In genomic region chr2:143801561-143801960, GRCh38 we compare ENCODE assay signal across 26 cellular contexts.
"Had no signal": no experiment of that assay in that cellular context is flagged by ENCODE, and none has a peak within 500 bp of the region (broad histone marks: within the 10 kb centered on the region; RNA-seq: fewer than 3 reads in every experiment).

No MANE protein-coding gene starts in this region.

- H3K4me1 ChIP-seq: body of pancreas, right lobe of liver, thyroid gland, upper lobe of left lung, vagina had no signal

- H3K79me2 ChIP-seq: hepatocyte had no signal

- H3K9me3 ChIP-seq: body of pancreas, gastroesophageal sphincter, right lobe of liver, thyroid gland, upper lobe of left lung, vagina had no signal

- H2AFZ ChIP-seq: hepatocyte had no signal

- ATAC-seq: activated CD4-positive, alpha-beta T cell treated with anti-CD3 and anti-CD28 coated beads for 36 hours; activated CD8-positive, alpha-beta T cell treated with anti-CD3 and anti-CD28 coated beads, Interleukin-2, amount 10 ng/mL, durations not matched to agents 7 days and 5 days; body of pancreas; gastroesophageal sphincter; naive thymus-derived CD4-positive, alpha-beta T cell; right lobe of liver; stimulated activated memory B cell treated with anti-CD40 and anti-IgM and Interleukin-4, amounts not matched to agents 10 μg/mL and 1 μg/mL and 100 μg/mL, for 72 hours; stimulated activated naive CD8-positive, alpha-beta T cell treated with anti-CD3 and anti-CD28 coated beads, Interleukin-15, amount 100 ng/mL, for 72 hours had no signal

- H3K36me3 ChIP-seq: gastroesophageal sphincter, left ventricle myocardium inferior, right lobe of liver, thyroid gland, upper lobe of left lung, vagina had no signal

- H3K4me3 Mint-ChIP-seq: activated CD4-positive, alpha-beta T cell treated with anti-CD3 and anti-CD28 coated beads for 36 hours; activated CD8-positive, alpha-beta memory T cell treated with anti-CD3 and anti-CD28 coated beads, Interleukin-2, amount 10 ng/mL, durations not matched to agents 7 days and 5 days; activated CD8-positive, alpha-beta T cell treated with anti-CD3 and anti-CD28 coated beads, Interleukin-2, amount 10 ng/mL, durations not matched to agents 7 days and 5 days; activated naive CD8-positive, alpha-beta T cell; naive thymus-derived CD4-positive, alpha-beta T cell; stimulated activated memory B cell treated with anti-CD40 and anti-IgM and Interleukin-4, amounts not matched to agents 10 μg/mL and 1 μg/mL and 100 μg/mL, for 72 hours; stimulated activated naive CD8-positive, alpha-beta T cell treated with anti-CD3 and anti-CD28 coated beads, Interleukin-15, amount 100 ng/mL, for 72 hours had no signal

- H3K36me3 Mint-ChIP-seq: activated naive CD8-positive, alpha-beta T cell; stimulated activated memory B cell treated with anti-CD40 and anti-IgM and Interleukin-4, amounts not matched to agents 10 μg/mL and 1 μg/mL and 100 μg/mL, for 72 hours had no signal

- H3K27me3 Mint-ChIP-seq: activated CD8-positive, alpha-beta memory T cell treated with anti-CD3 and anti-CD28 coated beads, Interleukin-2, amount 10 ng/mL, durations not matched to agents 7 days and 5 days; stimulated activated memory B cell treated with anti-CD40 and anti-IgM and Interleukin-4, amounts not matched to agents 10 μg/mL and 1 μg/mL and 100 μg/mL, for 72 hours had no signal

- H3K9me3 Mint-ChIP-seq: stimulated activated memory B cell treated with anti-CD40 and anti-IgM and Interleukin-4, amounts not matched to agents 10 μg/mL and 1 μg/mL and 100 μg/mL, for 72 hours had no signal

- H3K27me3 ChIP-seq: body of pancreas, gastroesophageal sphincter, hepatocyte, right lobe of liver, thyroid gland, upper lobe of left lung, vagina had no signal

- DNase-seq: activated CD4-positive, alpha-beta T cell treated with anti-CD3 and anti-CD28 coated beads for 36 hours; activated CD4-positive, CD25-positive, alpha-beta regulatory T cell; activated CD8-positive, alpha-beta memory T cell treated with anti-CD3 and anti-CD28 coated beads, Interleukin-2, amount 10 ng/mL, durations not matched to agents 7 days and 5 days; activated CD8-positive, alpha-beta T cell treated with anti-CD3 and anti-CD28 coated beads, Interleukin-2, amount 10 ng/mL, durations not matched to agents 7 days and 5 days; activated naive CD4-positive, alpha-beta T cell treated with Interleukin-2 at 50 U/mL for 16 hours; activated T-cell treated with anti-CD3 and anti-CD28 coated beads, Interleukin-2, amount 50 U/mL, for 48 hours; aorta; body of pancreas; effector CD8-positive, alpha-beta T cell; islet precursor cell; left ventricle myocardium inferior; midbrain; naive thymus-derived CD4-positive, alpha-beta T cell; right lobe of liver; stimulated activated CD4-positive, alpha-beta T cell treated with anti-CD3 and anti-CD28 coated beads, Interleukin-12 subunit alpha, Interleukin-12 subunit beta, amount 100 ng/mL, for 4 hours; stimulated activated CD4-positive, alpha-beta T cell treated with anti-CD3 and anti-CD28 coated beads, Interleukin-4, amount 100 ng/mL, for 1 hour; stimulated activated naive CD8-positive, alpha-beta T cell treated with anti-CD3 and anti-CD28 coated beads, Interleukin-15, amount 100 ng/mL, for 72 hours; thyroid gland; upper lobe of left lung had no signal

- H3K4me3 ChIP-seq: body of pancreas, gastroesophageal sphincter, hepatocyte, left ventricle myocardium inferior, lung, right lobe of liver, thyroid gland, upper lobe of left lung, vagina had no signal

- FAIRE-seq: colon had no signal

- H3K27ac ChIP-seq: body of pancreas, gastroesophageal sphincter, left ventricle myocardium inferior, right lobe of liver, thyroid gland, upper lobe of left lung, vagina had no signal

- H3K27ac Mint-ChIP-seq: activated CD4-positive, alpha-beta T cell treated with anti-CD3 and anti-CD28 coated beads for 36 hours; activated CD8-positive, alpha-beta memory T cell treated with anti-CD3 and anti-CD28 coated beads, Interleukin-2, amount 10 ng/mL, durations not matched to agents 7 days and 5 days; activated CD8-positive, alpha-beta T cell treated with anti-CD3 and anti-CD28 coated beads, Interleukin-2, amount 10 ng/mL, durations not matched to agents 7 days and 5 days; activated naive CD8-positive, alpha-beta T cell; naive thymus-derived CD4-positive, alpha-beta T cell; stimulated activated memory B cell treated with anti-CD40 and anti-IgM and Interleukin-4, amounts not matched to agents 10 μg/mL and 1 μg/mL and 100 μg/mL, for 72 hours; stimulated activated naive CD8-positive, alpha-beta T cell treated with anti-CD3 and anti-CD28 coated beads, Interleukin-15, amount 100 ng/mL, for 72 hours had no signal
